14 cellular contexts compared by ENCODE assay signal in genomic region chr9:113522419-113522818, GRCh38. TPM values are rescaled to one million over a fixed set of nuclear protein-coding genes. Genes with fewer than 3 reads are reported as not detected.
DNase-seq lines count a peak whose midpoint lies in the region; ATAC-seq and TF ChIP-seq lines count a peak whose summit lies in the region.
"Had no signal": no experiment of that assay in that cellular context is flagged by ENCODE, and none has a peak within 500 bp of the region (broad histone marks: within the 10 kb centered on the region; RNA-seq: fewer than 3 reads in every experiment).

No MANE protein-coding gene starts in this region.

- POLR2A ChIA-PET in activated naive CD8-positive, alpha-beta T cell treated with anti-CD3 and anti-CD28 coated beads, Interleukin-2, amount 10 ng/mL, durations not matched to agents 7 days and 5 days (lab: Charles Lee): interaction anchor here (1.2 to 1.6 kb wide), 2 partner anchors 10 to 56 kb away, joined by 7 to 9 read pairs; no protein-coding TSS in a partner anchor

- H3K27ac Mint-ChIP-seq in activated naive CD4-positive, alpha-beta T cell treated with anti-CD3 and anti-CD28 coated beads, Interleukin-2, amount 50 U/mL, for 72 hours: peak overlapping the region; percentile 8 to 50
- H3K27ac Mint-ChIP-seq in activated naive CD8-positive, alpha-beta T cell treated with anti-CD3 and anti-CD28 coated beads, Interleukin-2, amount 10 ng/mL, durations not matched to agents 7 days and 5 days: no peak overlapping the region
- H3K27ac Mint-ChIP-seq: activated naive CD4-positive, alpha-beta T cell treated with anti-CD3 and anti-CD28 coated beads for 36 hours had no signal

- H3K27me3 ChIP-seq in muscle layer of duodenum (ENCODE audit: low read depth, low read length) (no peaks in the 10 kb centered on the region), uterus (no peaks in the 10 kb centered on the region)
- H3K27me3 ChIP-seq: tibial nerve had no signal

- no peak for DNase-seq in activated naive CD4-positive, alpha-beta T cell treated with anti-CD3 and anti-CD28 coated beads, Interleukin-2, amount 50 U/mL, for 72 hours (ENCODE audit: low spot score in 2 of 2)
- DNase-seq in activated naive CD4-positive, alpha-beta T cell treated with anti-CD3 and anti-CD28 coated beads, Interleukin-2, amount 50 U/mL, for 16 hours: no peak
- no peak for DNase-seq in activated naive CD8-positive, alpha-beta T cell treated with anti-CD3 and anti-CD28 coated beads, Interleukin-2, amount 10 ng/mL, durations not matched to agents 7 days and 5 days
- no peak for DNase-seq in uterus
- DNase-seq: activated B cell treated with CpG ODN at 0.5 μM for 24 hours; activated naive CD4-positive, alpha-beta T cell treated with anti-CD3 and anti-CD28 coated beads for 36 hours; foreskin melanocyte; NCI-H510A treated with DMSO at 0.1 percent for 48 hours; SHP77 treated with DMSO at 0.1 percent for 48 hours had no signal

- H3K36me3 ChIP-seq in muscle layer of duodenum (ENCODE audit: control insufficient read depth in 1 of 2, insufficient read depth in 2 of 2, low read length in 2 of 2) (no peaks in the 10 kb centered on the region), uterus (no peaks in the 10 kb centered on the region)
- H3K36me3 ChIP-seq: tibial nerve had no signal

- H3K9me3 ChIP-seq in muscle layer of duodenum (ENCODE audit: control insufficient read depth in 1 of 2, low read length in 2 of 2): no peaks in the 10 kb centered on the region
- H3K9me3 ChIP-seq in uterus: no peaks in the 10 kb centered on the region
- H3K9me3 ChIP-seq: tibial nerve had no signal

- peaks cover 68% of the 10 kb centered on the region for H3K4me1 Mint-ChIP-seq in activated naive CD8-positive, alpha-beta T cell treated with anti-CD3 and anti-CD28 coated beads, Interleukin-2, amount 10 ng/mL, durations not matched to agents 7 days and 5 days

- H3K4me3 Mint-ChIP-seq in activated naive CD8-positive, alpha-beta T cell treated with anti-CD3 and anti-CD28 coated beads, Interleukin-2, amount 10 ng/mL, durations not matched to agents 7 days and 5 days: peak overlapping the region; percentile 73
- H3K4me3 Mint-ChIP-seq: activated naive CD4-positive, alpha-beta T cell treated with anti-CD3 and anti-CD28 coated beads for 36 hours had no signal

- H3K4me1 ChIP-seq in muscle layer of duodenum (ENCODE audit: control insufficient read depth in 1 of 2, insufficient read depth in 2 of 2, low read length in 2 of 2) (peaks cover 39 to 54% of the 10 kb centered on the region in 2 donors), uterus (peaks cover 0 to 10% of the 10 kb centered on the region in 2 donors)

- intact Hi-C loops in uterus (cut with DNase I; ENCODE audit: low total_unique reads): no loop called here

- H3K4me3 ChIP-seq in muscle layer of duodenum (ENCODE audit: low read depth in 1 of 2, low read length in 2 of 2) (no peak overlapping the region), uterus (no peak overlapping the region)
- H3K4me3 ChIP-seq: tibial nerve had no signal

- TF ChIP-seq POLR2A in uterus (IDR thresholded peaks at IDR 0.05): no peak

- H3K27me3 Mint-ChIP-seq in activated naive CD8-positive, alpha-beta T cell treated with anti-CD3 and anti-CD28 coated beads, Interleukin-2, amount 10 ng/mL, durations not matched to agents 7 days and 5 days: no peaks in the 10 kb centered on the region
- H3K27me3 Mint-ChIP-seq: activated B cell treated with CpG ODN at 0.5 μM for 24 hours had no signal

- peak overlapping the region; percentile 20 for H3K27ac ChIP-seq in muscle layer of duodenum (ENCODE audit: low read length)
- H3K27ac ChIP-seq in uterus: peak overlapping the region; percentile 25 to 56

- no peaks in the 10 kb centered on the region for H3K9me3 Mint-ChIP-seq in activated naive CD4-positive, alpha-beta T cell treated with anti-CD3 and anti-CD28 coated beads, Interleukin-2, amount 50 U/mL, for 72 hours
- no peaks in the 10 kb centered on the region for H3K9me3 Mint-ChIP-seq in activated naive CD8-positive, alpha-beta T cell treated with anti-CD3 and anti-CD28 coated beads, Interleukin-2, amount 10 ng/mL, durations not matched to agents 7 days and 5 days
- H3K9me3 Mint-ChIP-seq: activated B cell treated with CpG ODN at 0.5 μM for 24 hours; activated naive CD4-positive, alpha-beta T cell treated with anti-CD3 and anti-CD28 coated beads for 36 hours had no signal

- TF ChIP-seq CTCF in uterus (IDR thresholded peaks at IDR 0.05): no peak

- peaks cover 14 to 20% of the 10 kb centered on the region in 2 donors for H3K36me3 Mint-ChIP-seq in activated naive CD4-positive, alpha-beta T cell treated with anti-CD3 and anti-CD28 coated beads, Interleukin-2, amount 50 U/mL, for 72 hours
- H3K36me3 Mint-ChIP-seq in activated naive CD8-positive, alpha-beta T cell treated with anti-CD3 and anti-CD28 coated beads, Interleukin-2, amount 10 ng/mL, durations not matched to agents 7 days and 5 days: peaks cover 42% of the 10 kb centered on the region

- ATAC-seq in activated naive CD4-positive, alpha-beta T cell treated with anti-CD3 and anti-CD28 coated beads, Interleukin-2, amount 50 U/mL, for 72 hours: no peak
- ATAC-seq in activated naive CD8-positive, alpha-beta T cell treated with anti-CD3 and anti-CD28 coated beads, Interleukin-2, amount 10 ng/mL, durations not matched to agents 7 days and 5 days (ENCODE audit: low read depth): no peak
- ATAC-seq in HG03095 (IDR thresholded peaks at IDR 0.05; ENCODE audit: unreplicated experiment): no peak
- no peak for ATAC-seq in HG03439 (IDR thresholded peaks at IDR 0.05; ENCODE audit: unreplicated experiment)
- no peak for ATAC-seq in HG03442 (IDR thresholded peaks at IDR 0.05; ENCODE audit: unreplicated experiment)

RNA-seq across cellular contexts. Expression of gene RGS3, which starts 58.9 kb away (rescaled TPM):
- total RNA-seq in activated naive CD4-positive, alpha-beta T cell treated with anti-CD3 and anti-CD28 coated beads, Interleukin-2, amount 50 U/mL, for 72 hours: 10 to 100 TPM; 25.7 to 56.1 TPM
- 10 to 100 TPM; 63.2 to 65.5 TPM for total RNA-seq in activated naive CD8-positive, alpha-beta T cell treated with anti-CD3 and anti-CD28 coated beads, Interleukin-2, amount 10 ng/mL, durations not matched to agents 7 days and 5 days
- 10 to 100 TPM; 16.2 to 75.6 (median 54.9) TPM for total RNA-seq in uterus
